ENCODE assay signal across 19 cellular contexts in genomic region chr18:22066083-22066485, GRCh38.
DNase-seq lines count a peak whose midpoint lies in the region; TF ChIP-seq lines count a peak whose summit lies in the region.
"Had no signal": no experiment of that assay in that cellular context is flagged by ENCODE, and none has a peak within 500 bp of the region (broad histone marks: within the 10 kb centered on the region; RNA-seq: fewer than 3 reads in every experiment).

No MANE protein-coding gene starts in this region.

- no peaks in the 10 kb centered on the region for H3K9me3 ChIP-seq in esophagus muscularis mucosa
- H3K9me3 ChIP-seq: SJSA1 had no signal

- H3K4me1 ChIP-seq in esophagus muscularis mucosa = no peaks in the 10 kb centered on the region
- H3K4me1 ChIP-seq: SJSA1 had no signal

- no peak overlapping the region for H3K4me3 ChIP-seq in esophagus muscularis mucosa
- H3K4me3 ChIP-seq: GM12878, SJSA1 had no signal

- H3K27me3 ChIP-seq in esophagus muscularis mucosa = no peaks in the 10 kb centered on the region
- H3K27me3 ChIP-seq: SJSA1 had no signal

- 82% methylated on average over 9 of the region's 9 CpGs for WGBS in esophagus muscularis mucosa

- no peaks in the 10 kb centered on the region for H3K36me3 ChIP-seq in esophagus muscularis mucosa
- H3K36me3 ChIP-seq: SJSA1 had no signal

- in situ Hi-C loops in Caki2 (cut with HindIII; ENCODE audit: low pct_unique_long_range_greater_than_20kb, low sequenced_read_pairs) = no loop called here

- no peak overlapping the region for H3K27ac ChIP-seq in esophagus muscularis mucosa (replicated peaks in 1 of 4)
- H3K27ac ChIP-seq: SJSA1 had no signal

- DNase-seq in COR-L47 (lab: John Stamatoyannopoulos, UW) = peak; percentile 3
- DNase-seq in Caki2 (ENCODE audit: low read depth) = peak; percentile 22
- peak; percentile 24 for DNase-seq in NCI-H226
- peak; percentile 23 for DNase-seq in kidney tubule cell (ENCODE audit: low spot score)
- DNase-seq in ecto neural progenitor cell (ENCODE audit: low spot score) = no peak
- DNase-seq in esophagus muscularis mucosa (ENCODE audit: extremely low spot score) = no peak
- no peak for DNase-seq in central memory CD4-positive, alpha-beta T cell
- DNase-seq: ACHN, AML-193, DND-41, GDM1, GOT3, HFFc6, KG1, NCI-H146, NCI-H2081 treated with DMSO at 0.1 percent for 48 hours, NCI-H69 had no signal

- TF ChIP-seq POLR2A in esophagus muscularis mucosa (IDR thresholded peaks at IDR 0.05; ENCODE audit: low read depth) = no peak

- no peak for TF ChIP-seq EP300 in esophagus muscularis mucosa (IDR thresholded peaks at IDR 0.05)

- intact Hi-C loops in esophagus muscularis mucosa (cut with DNase I) = no loop called here

- no peak for TF ChIP-seq CTCF in esophagus muscularis mucosa (IDR thresholded peaks at IDR 0.05)

Comparison
In these comparisons a context has a peak if more than half of its experiments do, and no peak if none do; other contexts are left out.
1. DNase-seq: peak in COR-L47 (single experiment), Caki2 (single experiment), NCI-H226 (single experiment) and kidney tubule cell (single experiment); none in ecto neural progenitor cell (single experiment), esophagus muscularis mucosa (single experiment) and central memory CD4-positive, alpha-beta T cell (single experiment).